Comparison of ENCODE assay signal across 8 cellular contexts in genomic region chr7:7639847-7640220, GRCh38. TPM values are rescaled to one million over a fixed set of nuclear protein-coding genes. Genes with fewer than 3 reads are reported as not detected.
DNase-seq lines count a peak whose midpoint lies in the region; ATAC-seq and TF ChIP-seq lines count a peak whose summit lies in the region.

No MANE protein-coding gene starts in this region.

- H3K4me1 ChIP-seq in HAP-1 (peaks cover 16% of the 10 kb centered on the region), mammary epithelial cell (ENCODE audit: insufficient read depth, low read length) (peaks cover 7% of the 10 kb centered on the region), left lung (peaks cover 3 to 29% of the 10 kb centered on the region in 2 donors)

- TSS peak; percentile 63 for BruUV-seq in mammary epithelial cell (replicated peaks; lab: Mats Ljungman, UMichigan)

- in situ Hi-C loops in HAP-1 (cut with MboI; ENCODE audit: low sequenced_read_pairs) = no loop called here
- in situ Hi-C loops in mammary epithelial cell (cut with MboI; ENCODE audit: low sequenced_read_pairs in 2 of 2) = no loop called here

- H3K9ac ChIP-seq in SK-N-MC (ENCODE audit: insufficient read length) (peak overlapping the region; percentile 87), mammary epithelial cell (ENCODE audit: insufficient read depth, low read length) (peak overlapping the region; percentile 97)

- H3K27me3 ChIP-seq in HAP-1 (ENCODE audit: low read depth) (no peaks in the 10 kb centered on the region), mammary epithelial cell (ENCODE audit: insufficient read depth, low read length) (no peaks in the 10 kb centered on the region), left lung (no peaks in the 10 kb centered on the region)

- intact Hi-C loops in mammary epithelial cell (cut with micrococcal nuclease) (loop anchor here (1.0 to 5.0 kb wide), 4 partner anchors 46 to 332 kb away; partner anchors contain the start of gene MIOS), left lung (cut with DNase I) (no loop called here)

- CTCF ChIA-PET in mammary epithelial cell (lab: Charles Lee; ENCODE audit: low non-redundant PET) = interaction anchor here (0.6 kb wide), 1 partner anchor 649 kb away, joined by 3 read pairs; no protein-coding TSS in a partner anchor

- peak; percentile 23 for ATAC-seq in left lung

- under 1% methylated on average over 19 of the region's 19 CpGs for WGBS in mammary epithelial cell (ENCODE audit: low coverage, missing lambda C conversion rate)

- no peaks in the 10 kb centered on the region for H4K20me1 ChIP-seq in mammary epithelial cell (ENCODE audit: insufficient read depth, low read length)

- H3K79me2 ChIP-seq in mammary epithelial cell (ENCODE audit: insufficient read depth, low read length) = peaks cover 48% of the 10 kb centered on the region

- peak overlapping the region; percentile 74 for H3K4me3 ChIP-seq in HAP-1
- peak overlapping the region; percentile 88 for H3K4me3 ChIP-seq in SK-N-MC
- H3K4me3 ChIP-seq in mammary epithelial cell (replicated peaks in 1 of 3; ENCODE audit: insufficient read depth in 1 of 3, low read depth in 2 of 3, low read length in 3 of 3) = peak overlapping the region; percentile 83 to 97 (median 96)
- H3K4me3 ChIP-seq in left lung = peak overlapping the region; percentile 64 to 84

- H2AFZ ChIP-seq in mammary epithelial cell (ENCODE audit: low read depth, low read length) = peak overlapping the region; percentile 99

- H3K9me3 ChIP-seq in HAP-1 (no peaks in the 10 kb centered on the region), SK-N-MC (ENCODE audit: low read depth, low read length) (no peaks in the 10 kb centered on the region), mammary epithelial cell (replicated peaks; ENCODE audit: insufficient read depth, low read length) (no peaks in the 10 kb centered on the region), left lung (no peaks in the 10 kb centered on the region)

- no peak for TF ChIP-seq CTCF in C4-2B (conservative IDR thresholded peaks at IDR 0.05)
- TF ChIP-seq CTCF in mammary epithelial cell (conservative IDR thresholded peaks at IDR 0.05 in 1 of 2, IDR thresholded peaks at IDR 0.05 in 1 of 2; ENCODE audit: extremely low read depth in 1 of 2, insufficient read depth in 1 of 2, low read depth in 1 of 2, low read length in 2 of 2) = no peak
- TF ChIP-seq CTCF in left lung (IDR thresholded peaks at IDR 0.05) = no peak

- H3K36me3 ChIP-seq in HAP-1 (replicated peaks) (peaks cover 25% of the 10 kb centered on the region), SK-N-MC (ENCODE audit: insufficient read depth, low read length) (peaks cover 4% of the 10 kb centered on the region), mammary epithelial cell (ENCODE audit: insufficient read depth, low read length) (peaks cover 10% of the 10 kb centered on the region), left lung (peaks cover 0 to 4% of the 10 kb centered on the region in 2 donors)

- H3K4me2 ChIP-seq in mammary epithelial cell (ENCODE audit: insufficient read depth, low read depth, low read length) = peak overlapping the region; percentile 87

- DNase-seq in HAP-1 (ENCODE audit: low spot score in 2 of 2) = peak in 1 of 2 experiments; percentile 35
- DNase-seq in SK-N-MC (ENCODE audit: low read depth, low spot score) = no peak
- DNase-seq in mammary epithelial cell = no peak
- DNase-seq in left lung = no peak
- DNase-seq in stimulated activated CD8-positive, alpha-beta memory T cell treated with anti-CD3 and anti-CD28 coated beads, Interleukin-4, amount 100 ng/mL, for 24 hours (ENCODE audit: low read depth) = peak; percentile 24
- no peak for DNase-seq in NOMO-1 treated with DMSO at 0.1 percent for 48 hours (lab: John Stamatoyannopoulos, UW; ENCODE audit: unreplicated experiment)
- DNase-seq in NCI-H128 (lab: John Stamatoyannopoulos, UW; ENCODE audit: unreplicated experiment) = no peak

- dilution Hi-C loops in mammary epithelial cell (cut with HindIII; ENCODE audit: low sequenced_read_pairs) = no loop called here

- peak overlapping the region; percentile 84 for H3K27ac ChIP-seq in C4-2B
- peak overlapping the region; percentile 43; the same call in 1 of the 2 replicates for H3K27ac ChIP-seq in SK-N-MC
- H3K27ac ChIP-seq in mammary epithelial cell (ENCODE audit: insufficient read depth, low read depth, low read length) = peak overlapping the region; percentile 94
- peak overlapping the region; percentile 79 to 93 for H3K27ac ChIP-seq in left lung

RNA-seq across cellular contexts. Expression of gene UMAD1, which starts 0.7 kb away (rescaled TPM):
- total RNA-seq in mammary epithelial cell (10 to 100 TPM; 12.0 to 12.7 TPM), left lung (10 to 100 TPM; 17.8 to 20.2 TPM)
- polyA plus RNA-seq in mammary epithelial cell = 11.5 TPM
- polyA minus RNA-seq in mammary epithelial cell = 3.1 TPM

Comparison
In these comparisons a context has a peak if more than half of its experiments do, and no peak if none do; other contexts are left out.
1. H3K27ac ChIP-seq: peak in every context shown above with its lines; median percentile 94 in mammary epithelial cell; 86 in left lung; 84 in C4-2B; 43 in SK-N-MC.